Comparison of ENCODE assay signal across 8 cellular contexts in the genomic region with DNA sequence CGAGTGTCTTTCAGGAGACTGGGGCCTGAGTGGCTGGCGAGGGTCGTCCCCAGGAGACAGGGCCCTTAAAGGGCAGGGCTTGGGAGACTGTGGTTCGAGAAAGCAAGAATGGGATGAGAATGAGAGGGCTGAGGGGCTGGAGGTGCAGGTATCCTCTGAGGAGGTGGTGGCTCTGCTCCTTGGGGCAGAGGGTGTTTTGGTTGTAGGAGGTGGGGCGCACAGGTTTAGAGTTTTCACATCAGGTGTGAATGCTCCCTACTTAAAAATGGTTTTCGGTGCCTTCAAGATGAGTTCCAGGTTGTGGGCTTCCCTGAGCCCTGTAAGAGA. TPM values are rescaled to one million over a fixed set of nuclear protein-coding genes. Genes with fewer than 3 reads are reported as not detected.
DNase-seq lines count a peak whose midpoint lies in the region; ATAC-seq and TF ChIP-seq lines count a peak whose summit lies in the region.

No MANE protein-coding gene starts in this region.

- no peaks in the 10 kb centered on the region for H3K27me3 ChIP-seq in layer of hippocampus (ENCODE audit: control insufficient read depth, insufficient read depth, low read length)
- H3K27me3 ChIP-seq in thyroid gland: no peaks in the 10 kb centered on the region

- no peaks in the 10 kb centered on the region for H3K36me3 ChIP-seq in thyroid gland

- no peak for ATAC-seq in activated T-cell treated with anti-CD3 and anti-CD28 coated beads, Interleukin-2, amount 50 U/mL, for 4 hours

- peaks cover 4% of the 10 kb centered on the region for H3K36me3 Mint-ChIP-seq in activated T-cell treated with anti-CD3 and anti-CD28 coated beads, Interleukin-2, amount 50 U/mL, for 4 hours (ENCODE audit: insufficient read depth)
- H3K36me3 Mint-ChIP-seq in activated naive CD8-positive, alpha-beta T cell treated with anti-CD3 and anti-CD28 coated beads for 36 hours: no peaks in the 10 kb centered on the region

- peaks cover 21% of the 10 kb centered on the region for H3K4me1 Mint-ChIP-seq in activated T-cell treated with anti-CD3 and anti-CD28 coated beads, Interleukin-2, amount 50 U/mL, for 4 hours (ENCODE audit: low read depth)
- peaks cover 14% of the 10 kb centered on the region for H3K4me1 Mint-ChIP-seq in activated naive CD8-positive, alpha-beta T cell treated with anti-CD3 and anti-CD28 coated beads for 36 hours

- TF ChIP-seq CTCF in thyroid gland (IDR thresholded peaks at IDR 0.05): no peak

- H3K4me3 Mint-ChIP-seq in activated T-cell treated with anti-CD3 and anti-CD28 coated beads, Interleukin-2, amount 50 U/mL, for 4 hours: peak overlapping the region; percentile 91
- H3K4me3 Mint-ChIP-seq in activated naive CD8-positive, alpha-beta T cell treated with anti-CD3 and anti-CD28 coated beads for 36 hours: peak overlapping the region; percentile 98

- H3K9me3 Mint-ChIP-seq in activated T-cell treated with anti-CD3 and anti-CD28 coated beads, Interleukin-2, amount 50 U/mL, for 4 hours: peaks cover 4% of the 10 kb centered on the region
- H3K9me3 Mint-ChIP-seq in activated naive CD8-positive, alpha-beta T cell treated with anti-CD3 and anti-CD28 coated beads for 36 hours: no peaks in the 10 kb centered on the region

- H3K27me3 Mint-ChIP-seq in activated T-cell treated with anti-CD3 and anti-CD28 coated beads, Interleukin-2, amount 50 U/mL, for 4 hours (ENCODE audit: low read depth): no peaks in the 10 kb centered on the region
- no peaks in the 10 kb centered on the region for H3K27me3 Mint-ChIP-seq in activated naive CD8-positive, alpha-beta T cell treated with anti-CD3 and anti-CD28 coated beads for 36 hours

- DNase-seq in activated T-cell treated with anti-CD3 and anti-CD28 coated beads, Interleukin-2, amount 50 U/mL, for 4 hours: no peak
- no peak for DNase-seq in activated T-cell treated with anti-CD3 and anti-CD28 coated beads, Interleukin-2, amount 50 U/mL, for 1 hour
- DNase-seq in activated naive CD8-positive, alpha-beta T cell treated with anti-CD3 and anti-CD28 coated beads for 36 hours: no peak
- DNase-seq in thyroid gland: no peak
- no peak for DNase-seq in inferior parietal cortex (ENCODE audit: extremely low spot score)
- DNase-seq in EL: no peak
- DNase-seq in SK-N-DZ (ENCODE audit: low spot score): no peak

- H3K4me3 ChIP-seq in thyroid gland (replicated peaks in 1 of 3): peak overlapping the region; percentile 45 to 91 (median 83)

- WGBS in thyroid gland, 2 donors: 1% methylated on average over 6 of the region's 6 CpGs

- H3K27ac Mint-ChIP-seq in activated naive CD8-positive, alpha-beta T cell treated with anti-CD3 and anti-CD28 coated beads for 36 hours: peak overlapping the region; percentile 87

- H3K27ac ChIP-seq in layer of hippocampus (ENCODE audit: low read depth, low read length) (peak overlapping the region; percentile 97), thyroid gland (peak overlapping the region in 1 of 3 donors; percentile 62)

- intact Hi-C loops in thyroid gland (cut with DNase I): no loop called here

- H3K9me3 ChIP-seq in thyroid gland: no peaks in the 10 kb centered on the region

- H3K4me1 ChIP-seq in thyroid gland: peaks cover 3 to 14% of the 10 kb centered on the region in 2 donors

- TF ChIP-seq POLR2A in thyroid gland (IDR thresholded peaks at IDR 0.05): no peak

RNA-seq across cellular contexts. Expression of a gene that starts 0.4 kb away (rescaled TPM):
- total RNA-seq in activated T-cell treated with anti-CD3 and anti-CD28 coated beads, Interleukin-2, amount 50 U/mL, for 4 hours: 1 to 10 TPM; 3.6 to 4.2 (median 4.1) TPM
- 1 to 10 TPM; 4.9 to 7.0 TPM for total RNA-seq in activated naive CD8-positive, alpha-beta T cell treated with anti-CD3 and anti-CD28 coated beads for 36 hours
- 10 to 100 TPM; 41.8 to 78.7 (median 51.6) TPM for total RNA-seq in thyroid gland
- polyA plus RNA-seq in SK-N-DZ (2014; cell fraction: cytosol; rRNA removed): 10.6 and 23.1 TPM in 2 replicates
- polyA plus RNA-seq in SK-N-DZ (2014; cell fraction: nucleus; rRNA removed): 11.9 and 18.6 TPM in 2 replicates

Comparison
In these comparisons a context has a peak if more than half of its experiments do, and no peak if none do; other contexts are left out.
1. RNA of a gene that starts 0.4 kb away (total RNA-seq): 41.8 to 78.7 TPM in thyroid gland; 4.9 to 7.0 TPM in activated naive CD8-positive, alpha-beta T cell treated with anti-CD3 and anti-CD28 coated beads for 36 hours and 3.6 to 4.2 TPM in activated T-cell treated with anti-CD3 and anti-CD28 coated beads, Interleukin-2, amount 50 U/mL, for 4 hours; every median in the first group is over 4 times any median in the second.